In the genomic region with DNA sequence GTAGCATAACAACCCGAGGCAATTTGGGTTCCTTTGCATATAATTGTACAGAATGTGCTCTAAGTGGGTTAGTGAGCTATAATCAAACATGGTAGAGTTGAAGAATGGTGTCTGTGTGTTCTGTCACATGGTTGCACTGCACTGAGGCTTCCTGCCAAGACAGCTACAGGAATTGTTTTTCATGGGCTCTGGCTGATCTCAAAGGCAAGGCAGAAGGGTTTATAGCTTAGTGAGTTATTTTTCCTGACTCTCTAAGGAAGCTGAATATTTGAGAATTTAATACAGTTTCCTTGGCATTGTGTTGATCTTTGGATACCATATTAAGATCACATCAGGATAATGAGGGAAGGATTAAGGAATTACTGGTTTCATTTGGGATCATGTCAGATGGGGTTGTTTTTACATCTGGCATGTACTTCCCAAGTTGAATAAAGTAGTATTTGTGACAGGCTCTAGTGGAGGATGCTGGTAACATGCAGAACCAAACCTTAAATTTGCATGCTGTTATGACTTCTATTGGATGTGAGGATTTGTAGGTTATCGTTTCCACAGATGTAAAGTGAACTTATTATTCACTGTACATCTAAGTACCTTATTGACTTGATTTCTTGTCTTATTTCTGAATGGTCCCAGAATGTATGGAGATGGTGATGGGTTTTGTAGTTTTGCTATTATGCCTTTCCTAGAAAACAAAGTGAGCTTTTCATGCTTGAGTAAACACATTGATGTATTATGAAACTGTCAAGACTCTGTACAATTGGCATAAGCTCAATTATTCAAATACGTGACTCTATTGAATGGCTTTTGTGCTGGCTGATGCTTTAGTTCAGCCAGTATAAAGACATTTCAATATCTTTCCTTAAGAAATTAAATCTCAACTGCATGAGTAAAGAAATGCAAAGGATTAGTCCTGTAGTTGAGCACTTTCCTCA, we compare ENCODE assay signal across 10 cellular contexts. TPM values are rescaled to one million over a fixed set of nuclear protein-coding genes. Genes with fewer than 3 reads are reported as not detected.
A peak's percentile ranks its signal among the peaks of the same experiment; 100 is the strongest.
DNase-seq lines count a peak whose midpoint lies in the region; ATAC-seq and TF ChIP-seq lines count a peak whose summit lies in the region.
"Had no signal": no experiment of that assay in that cellular context is flagged by ENCODE, and none has a peak within 500 bp of the region (broad histone marks: within the 10 kb centered on the region; RNA-seq: fewer than 3 reads in every experiment).

No MANE protein-coding gene starts in this region.

- DNase-seq in heart left ventricle: peak in 1 of 5 donors; percentile 24
- no peak for DNase-seq in Right ventricle myocardium inferior (ENCODE audit: missing footprints)
- DNase-seq in medulla oblongata (ENCODE audit: extremely low spot score): peak; percentile 88
- DNase-seq in type B pancreatic cell (ENCODE audit: extremely low spot score, unreplicated experiment): no peak
- no peak for DNase-seq in CD14-positive monocyte (ENCODE audit: low spot score)
- DNase-seq in HFFc6: no peak
- DNase-seq in stimulated activated naive CD8-positive, alpha-beta T cell treated with anti-CD3 and anti-CD28 coated beads, Interleukin-15, Interleukin-2, amounts not matched to agents 100 U/mL and 50 U/mL, for 24 hours: no peak
- DNase-seq: activated T-cell treated with anti-CD3 and anti-CD28 coated beads, Interleukin-2, amount 50 U/mL, for 72 hours had no signal

- H3K4me1 Mint-ChIP-seq in type B pancreatic cell (ENCODE audit: unreplicated experiment) (peaks cover 27% of the 10 kb centered on the region), CD14-positive monocyte (no peaks in the 10 kb centered on the region), HFFc6 (ENCODE audit: low read depth) (peaks cover 21% of the 10 kb centered on the region)

- H3K4me3 ChIP-seq in heart left ventricle: no peak overlapping the region

- H3K27ac Mint-ChIP-seq in type B pancreatic cell (peak overlapping the region; percentile 6), CD14-positive monocyte (no peak overlapping the region), HFFc6 (no peak overlapping the region)
- H3K27ac Mint-ChIP-seq: activated T-cell treated with anti-CD3 and anti-CD28 coated beads, Interleukin-2, amount 50 U/mL, for 72 hours; B cell had no signal

- TF ChIP-seq CTCF in heart left ventricle (IDR thresholded peaks at IDR 0.05) (no peak), VCaP (conservative IDR thresholded peaks at IDR 0.05) (no peak), type B pancreatic cell (conservative IDR thresholded peaks at IDR 0.05) (no peak), CD14-positive monocyte (IDR thresholded peaks at IDR 0.05) (no peak), HFFc6 (IDR thresholded peaks at IDR 0.05) (no peak)

- peak overlapping the region in 4 of 12 donors; percentile 12 to 43 (median 26) for H3K27ac ChIP-seq in heart left ventricle
- H3K27ac ChIP-seq in VCaP: peak overlapping the region; percentile 56

- H3K27me3 ChIP-seq in heart left ventricle: no peaks in the 10 kb centered on the region

- H3K4me1 ChIP-seq in heart left ventricle: peaks cover 0 to 18% (median 6%) of the 10 kb centered on the region in 12 donors

- 53 to 79% (median 58%) methylated on average over 3 of the region's 3 CpGs for WGBS in heart left ventricle, 4 donors

- TF ChIP-seq POLR2A in heart left ventricle (IDR thresholded peaks at IDR 0.05): no peak

- intact Hi-C loops in heart left ventricle (cut with DNase I) (loop anchor here in 1 of 10 donors (5.0 kb wide), 1 partner anchor 41 kb away; the partner anchor contains the start of gene LRRC1), Right ventricle myocardium inferior (cut with DNase I) (no loop called here), CD14-positive monocyte (cut with micrococcal nuclease) (no loop called here)

- no peaks in the 10 kb centered on the region for H3K27me3 Mint-ChIP-seq in type B pancreatic cell
- H3K27me3 Mint-ChIP-seq in CD14-positive monocyte (ENCODE audit: low read depth in 3 of 3): peaks cover 0 to 4% (median 0%) of the 10 kb centered on the region in 3 donors
- H3K27me3 Mint-ChIP-seq in HFFc6 (ENCODE audit: insufficient read depth): no peaks in the 10 kb centered on the region; the same call in 1 of the 2 replicates
- H3K27me3 Mint-ChIP-seq: B cell had no signal

- H3K9me3 ChIP-seq in heart left ventricle: peaks cover 0 to 9% (median 2%) of the 10 kb centered on the region in 12 donors

- H3K9me3 Mint-ChIP-seq in type B pancreatic cell (no peaks in the 10 kb centered on the region), CD14-positive monocyte (peaks cover 0 to 11% (median 5%) of the 10 kb centered on the region in 7 donors), HFFc6 (peaks cover 14% of the 10 kb centered on the region)

- H3K36me3 Mint-ChIP-seq in type B pancreatic cell: peaks cover 5% of the 10 kb centered on the region
- peaks cover 0 to 2% of the 10 kb centered on the region in 2 donors for H3K36me3 Mint-ChIP-seq in CD14-positive monocyte
- peaks cover 28% of the 10 kb centered on the region for H3K36me3 Mint-ChIP-seq in HFFc6 (ENCODE audit: low read depth)

- peak; percentile 79 to 85 (median 82) for ATAC-seq in heart left ventricle
- no peak for ATAC-seq in Right ventricle myocardium inferior
- ATAC-seq in stimulated activated naive CD8-positive, alpha-beta T cell treated with anti-CD3 and anti-CD28 coated beads, Interleukin-15, Interleukin-2, amounts not matched to agents 100 U/mL and 50 U/mL, for 24 hours: no peak
- ATAC-seq: activated T-cell treated with anti-CD3 and anti-CD28 coated beads, Interleukin-2, amount 50 U/mL, for 72 hours had no signal

- H3K36me3 ChIP-seq in heart left ventricle: no peaks in the 10 kb centered on the region

- H3K4me3 Mint-ChIP-seq in type B pancreatic cell: no peak overlapping the region
- no peak overlapping the region for H3K4me3 Mint-ChIP-seq in CD14-positive monocyte
- no peak overlapping the region for H3K4me3 Mint-ChIP-seq in HFFc6
- H3K4me3 Mint-ChIP-seq: activated T-cell treated with anti-CD3 and anti-CD28 coated beads, Interleukin-2, amount 50 U/mL, for 72 hours; B cell had no signal

RNA-seq across cellular contexts. Expression of gene LRRC1, which starts 43.3 kb away (rescaled TPM):
- total RNA-seq in heart left ventricle: 10 to 100 TPM in 1 of 9 donors, 1 to 10 TPM in 8; 1.2 to 11.2 (median 3.6) TPM
- polyA plus RNA-seq in heart left ventricle: 1 to 10 TPM; 2.0 to 2.5 TPM
- total RNA-seq in Right ventricle myocardium inferior: 1.1 TPM
- 28.9 and 60.0 TPM in 2 replicates for total RNA-seq in type B pancreatic cell (ENCODE audit: low replicate concordance)
- polyA plus RNA-seq in CD14-positive monocyte: under 1 TPM; 0.18 to 0.92 TPM
- total RNA-seq in HFFc6 (2021; fragmentation: NEBNext Ultra II Directional; extraction: Animal tissue kit (Norgen Biotek cat#: 25700)): 10 to 100 TPM in 3 of 6 experiments, 1 to 10 TPM in 3; 9.3 to 12.0 (median 10.8) TPM

Comparison
In these comparisons a context has a peak if more than half of its experiments do, and no peak if none do; other contexts are left out.
1. ATAC-seq: peak in heart left ventricle (4 of 4); none in Right ventricle myocardium inferior (single experiment) and stimulated activated naive CD8-positive, alpha-beta T cell treated with anti-CD3 and anti-CD28 coated beads, Interleukin-15, Interleukin-2, amounts not matched to agents 100 U/mL and 50 U/mL, for 24 hours (single experiment).